ENCODE assay signal across 15 cellular contexts in the genomic region with DNA sequence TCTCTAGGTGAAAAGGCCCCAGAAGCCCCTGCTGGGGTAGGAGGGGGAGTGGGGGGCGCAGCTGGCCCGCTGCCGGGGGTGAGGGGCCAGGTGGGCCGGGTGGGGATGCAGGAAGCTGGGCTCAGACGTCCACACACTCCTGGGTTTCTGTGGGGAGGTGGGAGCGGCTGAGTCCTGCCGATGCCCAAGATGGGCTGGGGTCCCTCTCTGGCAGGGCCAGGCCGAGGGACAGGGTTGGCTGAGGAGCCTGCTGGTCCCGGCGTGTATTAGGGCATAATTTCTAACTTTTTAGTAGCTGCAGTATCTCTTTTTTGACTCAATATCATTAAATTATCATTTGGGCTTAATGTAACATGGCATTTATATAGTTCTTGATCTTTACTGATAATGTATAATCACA.
A peak's percentile ranks its signal among the peaks of the same experiment; 100 is the strongest.
DNase-seq lines count a peak whose midpoint lies in the region; ATAC-seq and TF ChIP-seq lines count a peak whose summit lies in the region.
"Had no signal": no experiment of that assay in that cellular context is flagged by ENCODE, and none has a peak within 500 bp of the region (broad histone marks: within the 10 kb centered on the region; RNA-seq: fewer than 3 reads in every experiment).

No MANE protein-coding gene starts in this region.

- H3K4me1 Mint-ChIP-seq in activated CD4-positive, alpha-beta T cell treated with anti-CD3 and anti-CD28 coated beads, Interleukin-2, amount 10 ng/mL, durations not matched to agents 24 days and 14 days = peaks cover 30% of the 10 kb centered on the region
- peaks cover 73 to 92% (median 87%) of the 10 kb centered on the region in 3 donors for H3K4me1 Mint-ChIP-seq in CD8-positive, alpha-beta memory T cell

- H3K36me3 Mint-ChIP-seq in activated CD4-positive, alpha-beta T cell treated with anti-CD3 and anti-CD28 coated beads, Interleukin-2, amount 10 ng/mL, durations not matched to agents 24 days and 14 days (ENCODE audit: low read depth) = peaks cover 26% of the 10 kb centered on the region
- peaks cover 0 to 37% (median 0%) of the 10 kb centered on the region in 3 donors for H3K36me3 Mint-ChIP-seq in CD8-positive, alpha-beta memory T cell

- H3K9me3 ChIP-seq in body of pancreas (no peaks in the 10 kb centered on the region), lower lobe of right lung (no peaks in the 10 kb centered on the region), subcutaneous abdominal adipose tissue (ENCODE audit: control insufficient read depth in 5 of 5, low read length in 5 of 5) (no peaks in the 10 kb centered on the region)
- H3K9me3 ChIP-seq in CD8-positive, alpha-beta memory T cell (ENCODE audit: low read length) = no peaks in the 10 kb centered on the region
- H3K9me3 ChIP-seq: ascending aorta had no signal

- TF ChIP-seq CTCF in body of pancreas (IDR thresholded peaks at IDR 0.05) (no peak), lower lobe of right lung (IDR thresholded peaks at IDR 0.05) (no peak)

- TF ChIP-seq POLR2A in body of pancreas (IDR thresholded peaks at IDR 0.05) = no peak

- intact Hi-C loops in activated CD4-positive, alpha-beta T cell treated with anti-CD3 and anti-CD28 coated beads, Interleukin-2, amount 10 ng/mL, durations not matched to agents 24 days and 14 days (cut with micrococcal nuclease) = no loop called here
- intact Hi-C loops in body of pancreas (cut with DNase I) (no loop called here), lower lobe of right lung (cut with DNase I) (no loop called here)

- POLR2A ChIA-PET in CD8-positive, alpha-beta memory T cell (lab: Charles Lee) = no interaction called here

- H3K36me3 ChIP-seq in body of pancreas (replicated peaks in 1 of 2; ENCODE audit: insufficient read depth in 1 of 2, low read depth in 2 of 2) = no peaks in the 10 kb centered on the region
- peaks cover 4% of the 10 kb centered on the region for H3K36me3 ChIP-seq in lower lobe of right lung
- H3K36me3 ChIP-seq in subcutaneous abdominal adipose tissue (ENCODE audit: control insufficient read depth in 5 of 5, insufficient read depth in 5 of 5, low read length in 5 of 5) = peaks cover 0 to 2% (median 0%) of the 10 kb centered on the region in 5 donors
- no peaks in the 10 kb centered on the region for H3K36me3 ChIP-seq in CD8-positive, alpha-beta memory T cell (ENCODE audit: insufficient read depth, low read length)
- H3K36me3 ChIP-seq: ascending aorta had no signal

- ATAC-seq in body of pancreas (no peak), lower lobe of right lung (peak in 1 of 2 donors; percentile 32)

- H3K27ac ChIP-seq in body of pancreas (peak overlapping the region; percentile 36 to 78 (median 67)), lower lobe of right lung (peak overlapping the region; percentile 46), subcutaneous abdominal adipose tissue (ENCODE audit: low read depth, low read length) (peak overlapping the region; percentile 52)
- no peak overlapping the region for H3K27ac ChIP-seq in CD8-positive, alpha-beta memory T cell (ENCODE audit: low read depth, low read length)
- H3K27ac ChIP-seq: ascending aorta had no signal

- no peaks in the 10 kb centered on the region for H3K27me3 Mint-ChIP-seq in activated CD4-positive, alpha-beta T cell treated with anti-CD3 and anti-CD28 coated beads, Interleukin-2, amount 10 ng/mL, durations not matched to agents 24 days and 14 days
- no peaks in the 10 kb centered on the region for H3K27me3 Mint-ChIP-seq in CD8-positive, alpha-beta memory T cell

- WGBS in body of pancreas, 2 donors = 88 to 89% methylated on average over 9 to 10 of the region's 10 CpGs

- H3K9ac ChIP-seq in subcutaneous abdominal adipose tissue (ENCODE audit: low read length in 5 of 5) = no peak overlapping the region

- peaks cover 25% of the 10 kb centered on the region for H3K4me1 ChIP-seq in body of pancreas
- peaks cover 78% of the 10 kb centered on the region for H3K4me1 ChIP-seq in lower lobe of right lung
- H3K4me1 ChIP-seq in subcutaneous abdominal adipose tissue (ENCODE audit: control insufficient read depth in 5 of 5, insufficient read depth in 5 of 5, low read length in 5 of 5) = peaks cover 0 to 24% (median 18%) of the 10 kb centered on the region in 5 donors
- H3K4me1 ChIP-seq in CD8-positive, alpha-beta memory T cell (ENCODE audit: insufficient read depth, low read length) = peaks cover 53% of the 10 kb centered on the region
- H3K4me1 ChIP-seq: ascending aorta had no signal

- peak; percentile 29 for DNase-seq in activated CD4-positive, alpha-beta T cell treated with anti-CD3 and anti-CD28 coated beads, Interleukin-2, amount 10 ng/mL, durations not matched to agents 24 days and 14 days
- DNase-seq in activated CD4-positive, alpha-beta T cell treated with anti-CD3 and anti-CD28 coated beads for 1 hour = no peak
- DNase-seq in body of pancreas (no peak), lower lobe of right lung (no peak)
- DNase-seq in effector CD8-positive, alpha-beta T cell (lab: John Stamatoyannopoulos, UW) = no peak
- DNase-seq in activated T-cell treated with anti-CD3 and anti-CD28 coated beads, Interleukin-2, amount 50 U/mL, for 48 hours = no peak
- DNase-seq in CD8-positive, alpha-beta memory T cell = no peak
- DNase-seq: 8988T; activated CD8-positive, alpha-beta memory T cell treated with anti-CD3 and anti-CD28 coated beads for 24 hours; activated gamma-delta T cell; GF-D8; mesendoderm; stimulated activated CD4-positive, alpha-beta T cell treated with anti-CD3 and anti-CD28 coated beads, Interleukin-2, amount 100 ng/mL, for 24 hours had no signal

- H3K4me3 Mint-ChIP-seq in activated CD4-positive, alpha-beta T cell treated with anti-CD3 and anti-CD28 coated beads, Interleukin-2, amount 10 ng/mL, durations not matched to agents 24 days and 14 days = no peak overlapping the region
- H3K4me3 Mint-ChIP-seq in CD8-positive, alpha-beta memory T cell = no peak overlapping the region

- H3K27ac Mint-ChIP-seq in activated CD4-positive, alpha-beta T cell treated with anti-CD3 and anti-CD28 coated beads, Interleukin-2, amount 10 ng/mL, durations not matched to agents 24 days and 14 days = no peak overlapping the region
- peak overlapping the region in 2 of 8 donors; percentile 1 to 54 for H3K27ac Mint-ChIP-seq in CD8-positive, alpha-beta memory T cell

- H3K9me3 Mint-ChIP-seq in activated CD4-positive, alpha-beta T cell treated with anti-CD3 and anti-CD28 coated beads, Interleukin-2, amount 10 ng/mL, durations not matched to agents 24 days and 14 days = no peaks in the 10 kb centered on the region
- H3K9me3 Mint-ChIP-seq in CD8-positive, alpha-beta memory T cell = no peaks in the 10 kb centered on the region

- CTCF ChIA-PET in CD8-positive, alpha-beta memory T cell (lab: Charles Lee) = interaction anchor here (0.5 to 1.0 kb wide), 3 partner anchors 21 to 427 kb away, joined by 3 read pairs; no protein-coding TSS in a partner anchor

- H3K4me3 ChIP-seq in body of pancreas = no peak overlapping the region
- no peak overlapping the region for H3K4me3 ChIP-seq in lower lobe of right lung
- no peak overlapping the region for H3K4me3 ChIP-seq in subcutaneous abdominal adipose tissue (ENCODE audit: low read depth in 1 of 5, low read length in 5 of 5)
- no peak overlapping the region for H3K4me3 ChIP-seq in CD8-positive, alpha-beta memory T cell (ENCODE audit: low read length)
- H3K4me3 ChIP-seq: ascending aorta had no signal

- H3K27me3 ChIP-seq in body of pancreas (no peaks in the 10 kb centered on the region), lower lobe of right lung (ENCODE audit: low read depth) (no peaks in the 10 kb centered on the region), subcutaneous abdominal adipose tissue (ENCODE audit: control insufficient read depth in 5 of 5, insufficient read depth in 4 of 5, low read length in 5 of 5) (no peaks in the 10 kb centered on the region)
- H3K27me3 ChIP-seq in CD8-positive, alpha-beta memory T cell (ENCODE audit: insufficient read depth, low read length, poor library complexity, severe bottlenecking) = no peaks in the 10 kb centered on the region
- H3K27me3 ChIP-seq: ascending aorta had no signal
